ENCODE assay signal across 8 cellular contexts in genomic region chr1:8004113-8004802, GRCh38. TPM values are rescaled to one million over a fixed set of nuclear protein-coding genes. Genes with fewer than 3 reads are reported as not detected.
DNase-seq lines count a peak whose midpoint lies in the region; ATAC-seq and TF ChIP-seq lines count a peak whose summit lies in the region.
"Had no signal": no experiment of that assay in that cellular context is flagged by ENCODE, and none has a peak within 500 bp of the region (broad histone marks: within the 10 kb centered on the region; RNA-seq: fewer than 3 reads in every experiment).

No MANE protein-coding gene starts in this region.

- H3K4me3 ChIP-seq in choroid plexus epithelial cell (ENCODE audit: low read depth, low read length) (no peak overlapping the region), lower leg skin (ENCODE audit: low read depth, poor library complexity, severe bottlenecking) (no peak overlapping the region), thoracic aorta (no peak overlapping the region)

- 39 to 48% methylated on average over 18 of the region's 18 CpGs for WGBS in lower leg skin, 2 donors

- TF ChIP-seq CTCF in choroid plexus epithelial cell (conservative IDR thresholded peaks at IDR 0.05; ENCODE audit: low read depth, low read length): no peak
- TF ChIP-seq CTCF in lower leg skin (IDR thresholded peaks at IDR 0.05): no peak
- no peak for TF ChIP-seq CTCF in thoracic aorta (IDR thresholded peaks at IDR 0.05)

- peaks cover 6 to 23% of the 10 kb centered on the region in 2 donors for H3K4me1 ChIP-seq in thoracic aorta (ENCODE audit: control insufficient read depth in 1 of 2, low read depth in 2 of 2)

- H3K27me3 ChIP-seq in thoracic aorta (replicated peaks; ENCODE audit: insufficient read depth): no peaks in the 10 kb centered on the region

- intact Hi-C loops in lower leg skin (cut with DNase I; ENCODE audit: low total_unique reads): no loop called here

- ATAC-seq in thoracic aorta (ENCODE audit: insufficient number of reproducible peaks, low FRiP score, low read depth) (no peak), GM19397 (IDR thresholded peaks at IDR 0.05; ENCODE audit: unreplicated experiment) (no peak), GM19395 (IDR thresholded peaks at IDR 0.05; ENCODE audit: unreplicated experiment) (no peak)

- no peak for TF ChIP-seq POLR2A in lower leg skin (IDR thresholded peaks at IDR 0.05)

- DNase-seq in NCI-H2227 (lab: John Stamatoyannopoulos, UW; ENCODE audit: unreplicated experiment) (peak; percentile 49), choroid plexus epithelial cell (ENCODE audit: low read depth) (peak; percentile 59), lower leg skin (ENCODE audit: low spot score in 2 of 2) (peak; percentile 80 to 91), thoracic aorta (ENCODE audit: low spot score) (no peak), NCI-H1436 treated with DMSO at 0.1 percent for 48 hours (lab: John Stamatoyannopoulos, UW) (no peak)
- DNase-seq: NCI-H2107 had no signal

- peak overlapping the region; percentile 19 to 21 for H3K27ac ChIP-seq in thoracic aorta

- no peaks in the 10 kb centered on the region for H3K9me3 ChIP-seq in thoracic aorta

- peaks cover 4% of the 10 kb centered on the region for H3K36me3 ChIP-seq in thoracic aorta

RNA-seq across cellular contexts. Expression of gene ERRFI1, which starts 21.9 kb away (rescaled TPM):
- total RNA-seq in lower leg skin (100 to 1,000 TPM in 3 of 4 donors, 10 to 100 TPM in 1; 93.6 to 566 (median 163) TPM), thoracic aorta (100 to 1,000 TPM; 101 to 158 TPM)

RNA-seq across cellular contexts. Expression of gene PARK7, which starts 42.7 kb away (rescaled TPM):
- total RNA-seq in lower leg skin: 10 to 100 TPM; 74.8 to 94.0 (median 87.8) TPM
- 100 to 1,000 TPM; 140 to 145 TPM for total RNA-seq in thoracic aorta

Comparison
In these comparisons a context has a peak if more than half of its experiments do, and no peak if none do; other contexts are left out.
1. DNase-seq: peak in NCI-H2227 (single experiment), choroid plexus epithelial cell (single experiment) and lower leg skin (2 of 2); none in thoracic aorta (single experiment) and NCI-H1436 treated with DMSO at 0.1 percent for 48 hours (single experiment).